ENCODE assay signal across 8 cellular contexts in the genomic region with DNA sequence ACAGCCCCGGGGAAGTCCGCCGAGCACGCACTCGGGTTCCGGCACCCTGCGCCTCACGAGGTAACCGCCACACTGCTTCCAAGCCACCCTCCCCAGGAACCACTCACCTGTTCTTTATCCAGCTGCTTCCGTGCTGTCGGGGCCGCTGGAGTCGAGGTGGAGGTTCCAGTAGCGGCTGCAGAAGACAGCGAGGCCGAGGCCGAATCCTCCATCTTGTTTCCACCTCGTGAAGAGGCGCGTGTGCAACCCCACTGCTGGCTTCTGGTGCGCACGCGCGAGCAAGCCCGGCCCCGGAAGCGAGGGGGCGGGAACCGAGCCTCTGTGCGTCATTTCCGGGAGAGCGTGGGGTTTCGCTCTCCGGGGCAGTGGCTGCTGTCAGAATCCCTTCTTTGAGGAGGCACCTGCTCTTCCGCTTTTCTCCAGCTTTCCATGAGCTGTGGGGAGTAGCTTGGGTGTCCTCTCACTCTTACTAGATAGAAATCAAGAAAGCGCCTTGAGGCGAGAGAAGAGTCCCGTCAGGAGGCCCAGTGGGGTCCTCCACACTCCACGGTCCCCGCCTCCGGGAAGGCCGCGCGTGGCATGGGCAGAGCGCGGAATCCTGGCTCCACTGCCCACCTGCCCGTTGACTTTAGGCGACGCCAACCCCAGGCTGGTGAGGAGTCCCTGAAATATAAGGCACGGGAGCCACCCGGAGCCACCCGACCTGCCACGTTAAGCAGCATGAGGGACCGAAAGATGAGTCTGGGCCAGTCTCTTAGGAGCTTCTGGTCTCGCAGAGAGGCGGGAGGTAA. TPM values are rescaled to one million over a fixed set of nuclear protein-coding genes. Genes with fewer than 3 reads are reported as not detected.
DNase-seq lines count a peak whose midpoint lies in the region; ATAC-seq, FAIRE-seq and TF ChIP-seq lines count a peak whose summit lies in the region.

A gene (minus strand): TSS at position 242 of the 791 bp plus-strand sequence. CDS start 30 bp downstream, at position 212.

- peaks cover 4% of the 10 kb centered on the region in 2 experiments for H3K4me1 ChIP-seq in trophoblast cell (ENCODE audit: control insufficient read depth in 1 of 2, insufficient read depth in 2 of 2, low read length in 2 of 2)
- peaks cover 0 to 48% (median 20%) of the 10 kb centered on the region in 4 donors for H3K4me1 ChIP-seq in tibial nerve

- H2BK12ac ChIP-seq in trophoblast cell (ENCODE audit: low read length): no peak within 1 kb of the TSS

- TF ChIP-seq CTCF in tibial nerve (IDR thresholded peaks at IDR 0.05): peak in 1 of 5 experiments; percentile 29

- peak; percentile 97 for TF ChIP-seq POLR2A in GM12891 (IDR thresholded peaks at IDR 0.05; ENCODE audit: low read depth, low read length)
- TF ChIP-seq POLR2A in tibial nerve (IDR thresholded peaks at IDR 0.05): peak; percentile 89

- H3K9me3 ChIP-seq in trophoblast cell (ENCODE audit: insufficient read depth, low read depth, low read length) (no peaks in the 10 kb centered on the region), tibial nerve (no peaks in the 10 kb centered on the region)

- H4K12ac ChIP-seq in trophoblast cell (ENCODE audit: low read depth, low read length): peak within 1 kb of the TSS; percentile 48

- ATAC-seq in HG02798 (IDR thresholded peaks at IDR 0.05; ENCODE audit: poor library complexity, unreplicated experiment) (peak; percentile 93), Right ventricle myocardium superior (ENCODE audit: poor library complexity) (peak; percentile 99)

- H4K8ac ChIP-seq in trophoblast cell (ENCODE audit: low read depth, low read length): peak within 1 kb of the TSS; percentile 81

- H2AK5ac ChIP-seq in trophoblast cell (ENCODE audit: low read length): peak within 1 kb of the TSS; percentile 82

- peak within 1 kb of the TSS; percentile 74 for H3K14ac ChIP-seq in trophoblast cell (ENCODE audit: low read length)

- peaks cover 16% of the 10 kb centered on the region for H3K79me2 ChIP-seq in trophoblast cell (ENCODE audit: control insufficient read depth, insufficient read depth, low read length, poor library complexity)

- DNase-seq in GM12891 (ENCODE audit: insufficient read length, low spot score) (peak; percentile 92), NCI-H1417 treated with DMSO at 0.1 percent for 48 hours (lab: John Stamatoyannopoulos, UW) (peak; percentile 75), SW 1271 (lab: John Stamatoyannopoulos, UW) (peak; percentile 55 to 78), Right ventricle myocardium superior (peak; percentile 93), trophoblast cell (peak; percentile 95 to 98), tibial nerve (ENCODE audit: low spot score in 2 of 2) (peak; percentile 77 to 84)
- peak; percentile 82 for DNase-seq in activated naive CD8-positive, alpha-beta T cell treated with anti-CD3 and anti-CD28 coated beads, Interleukin-2, amount 50 U/mL, for 16 hours (ENCODE audit: low read depth, low spot score)

- H3K27me3 ChIP-seq in trophoblast cell (ENCODE audit: insufficient read depth, low read length): no peaks in the 10 kb centered on the region
- H3K27me3 ChIP-seq in tibial nerve: no peaks in the 10 kb centered on the region

- peaks cover 15 to 19% of the 10 kb centered on the region in 2 experiments for H3K36me3 ChIP-seq in trophoblast cell (ENCODE audit: control insufficient read depth in 1 of 2, insufficient read depth in 2 of 2, low read length in 2 of 2)
- H3K36me3 ChIP-seq in tibial nerve: peaks cover 0 to 30% (median 8%) of the 10 kb centered on the region in 3 donors

- peak within 1 kb of the TSS; percentile 97 for H3K4me3 ChIP-seq in trophoblast cell (ENCODE audit: low read depth, low read length)
- H3K4me3 ChIP-seq in tibial nerve: peak within 1 kb of the TSS; percentile 72 to 99 (median 86)

- peak within 1 kb of the TSS; percentile 53 for H3K18ac ChIP-seq in trophoblast cell (ENCODE audit: low read length)

- H3K4me2 ChIP-seq in trophoblast cell (ENCODE audit: low read length): peak within 1 kb of the TSS; percentile 100

- FAIRE-seq in GM12891 (lab: Jason Lieb, UNC): peak; percentile 95

- peak within 1 kb of the TSS; percentile 18 for H2BK120ac ChIP-seq in trophoblast cell (ENCODE audit: insufficient read depth, low read length, poor library complexity)

- peak within 1 kb of the TSS; percentile 68 for H2BK5ac ChIP-seq in trophoblast cell (ENCODE audit: low read depth, low read length, poor library complexity)

- H3K27ac ChIP-seq in trophoblast cell (ENCODE audit: low read depth, low read length) (peak within 1 kb of the TSS; percentile 75), tibial nerve (peak within 1 kb of the TSS; percentile 82 to 95 (median 88))

- intact Hi-C loops in Right ventricle myocardium superior (cut with DNase I): no loop called here

- no peak within 1 kb of the TSS for H3K23ac ChIP-seq in trophoblast cell (ENCODE audit: low read length)

- peak within 1 kb of the TSS; percentile 61 for H4K91ac ChIP-seq in trophoblast cell (ENCODE audit: low read depth, low read length)

- WGBS in trophoblast cell (ENCODE audit: extremely low coverage, insufficient coverage, insufficient read length): no CpG with 5 or more reads among the region's 56 CpGs
- WGBS in tibial nerve, 2 donors: 1 to 3% methylated on average over 35 to 56 of the region's 56 CpGs

- H3K9ac ChIP-seq in trophoblast cell (ENCODE audit: low read length): peak within 1 kb of the TSS; percentile 95

- TF ChIP-seq EP300 in tibial nerve (IDR thresholded peaks at IDR 0.05): peak; percentile 96 to 98

- H3K4ac ChIP-seq in trophoblast cell (ENCODE audit: low read depth, low read length): peak within 1 kb of the TSS; percentile 100

- H3K79me1 ChIP-seq in trophoblast cell (ENCODE audit: low read length): peaks cover 4% of the 10 kb centered on the region

- peak within 1 kb of the TSS; percentile 70 for H2AFZ ChIP-seq in trophoblast cell (ENCODE audit: insufficient read depth, low read length, poor library complexity)

TF ChIP-seq in GM12891, 5 proteins besides CTCF, POLR2A, EP300 and RAD21:
- TF ChIP-seq TAF1 (IDR thresholded peaks at IDR 0.05; ENCODE audit: low read depth, low read length) (peak; percentile 98), SPI1 (IDR thresholded peaks at IDR 0.05; ENCODE audit: low read depth, low read length) (peak; percentile 80), PAX5 (IDR thresholded peaks at IDR 0.05; ENCODE audit: insufficient read depth, low read length, severe bottlenecking) (peak; percentile 15), POU2F2 (IDR thresholded peaks at IDR 0.05; ENCODE audit: low read depth, low read length) (peak; percentile 49; the same call in 1 of the 2 replicates), POLR2AphosphoS5 (IDR thresholded peaks at IDR 0.05; ENCODE audit: low read depth, low read length) (peak; percentile 98)
TF ChIP-seq in GM12891: peak in this region for 5.

RNA-seq across cellular contexts. Expression of the gene that starts here (rescaled TPM):
- 174 TPM for polyA plus RNA-seq in GM12891 (2012; ENCODE audit: low read depth, missing spikeins)
- total RNA-seq in Right ventricle myocardium superior (101 TPM), tibial nerve (100 to 1,000 TPM in 3 of 4 donors, 10 to 100 TPM in 1; 67.3 to 107 (median 103) TPM)
- polyA plus RNA-seq in trophoblast cell (2013): 246 and 254 TPM in 2 replicates

Comparison
In these comparisons a context has a peak if more than half of its experiments do, and no peak if none do; other contexts are left out.
1. Peak in every context shown above with its lines: DNase-seq, ATAC-seq, H3K4me3 ChIP-seq and H3K27ac ChIP-seq.